ENCODE assay signal across 16 cellular contexts in the genomic region with DNA sequence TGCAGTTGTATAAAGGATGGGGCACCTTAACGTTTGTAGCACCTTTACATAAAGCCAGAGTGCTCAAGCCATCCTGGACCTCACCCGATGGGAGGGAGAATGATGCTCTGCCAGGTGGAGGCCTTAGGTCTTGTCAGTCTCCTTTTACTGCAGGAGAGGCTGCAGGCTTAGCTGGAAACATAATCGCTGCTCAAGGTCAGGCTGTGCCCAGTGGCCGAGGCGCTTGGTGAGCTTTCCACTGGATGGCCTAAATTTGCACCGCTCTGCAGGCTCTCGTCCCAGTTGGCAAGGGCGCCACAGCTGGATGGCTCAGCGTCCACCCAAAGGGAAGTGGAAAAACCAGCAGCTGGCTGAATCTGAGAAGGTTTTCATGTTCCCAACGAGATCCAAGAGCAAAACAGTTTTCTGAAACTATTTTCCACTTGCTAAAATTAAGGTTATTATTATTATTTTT.
"Had no signal": no experiment of that assay in that cellular context is flagged by ENCODE, and none has a peak within 500 bp of the region (broad histone marks: within the 10 kb centered on the region; RNA-seq: fewer than 3 reads in every experiment).

No MANE protein-coding gene starts in this region.

- H3K9me3 Mint-ChIP-seq: activated CD4-positive, alpha-beta memory T cell treated with anti-CD3 and anti-CD28 coated beads, Interleukin-2, amount 10 ng/mL, durations not matched to agents 7 days and 5 days; stimulated activated effector memory CD8-positive, alpha-beta T cell treated with anti-CD3 and anti-CD28 coated beads, Interleukin-12 subunit alpha, Interleukin-12 subunit beta, amount 100 ng/mL, for 72 hours had no signal

- H3K9me3 ChIP-seq: gastroesophageal sphincter, lower lobe of right lung, neutrophil, right atrium auricular region, transverse colon had no signal

- H3K36me3 Mint-ChIP-seq: naive B cell; stimulated activated effector memory CD8-positive, alpha-beta T cell treated with anti-CD3 and anti-CD28 coated beads, Interleukin-12 subunit alpha, Interleukin-12 subunit beta, amount 100 ng/mL, for 72 hours had no signal

- H3K27ac ChIP-seq: coronary artery, gastroesophageal sphincter, lower lobe of right lung, neutrophil, right atrium auricular region, transverse colon had no signal

- ATAC-seq: gastroesophageal sphincter; lower lobe of right lung; stimulated activated effector memory CD8-positive, alpha-beta T cell treated with anti-CD3 and anti-CD28 coated beads, Interleukin-12 subunit alpha, Interleukin-12 subunit beta, amount 100 ng/mL, for 72 hours had no signal

- H3K4me1 Mint-ChIP-seq: activated CD4-positive, alpha-beta memory T cell treated with anti-CD3 and anti-CD28 coated beads, Interleukin-2, amount 10 ng/mL, durations not matched to agents 7 days and 5 days; naive B cell; stimulated activated effector memory CD8-positive, alpha-beta T cell treated with anti-CD3 and anti-CD28 coated beads, Interleukin-12 subunit alpha, Interleukin-12 subunit beta, amount 100 ng/mL, for 72 hours had no signal

- DNase-seq: activated CD4-positive, alpha-beta memory T cell treated with anti-CD3 and anti-CD28 coated beads, Interleukin-2, amount 10 ng/mL, durations not matched to agents 7 days and 5 days; activated CD8-positive, alpha-beta memory T cell treated with anti-CD3 and anti-CD28 coated beads, Interleukin-2, amount 50 U/mL, for 4 hours; activated naive CD4-positive, alpha-beta T cell; caudate nucleus; effector CD4-positive, alpha-beta T cell; lower lobe of right lung; midbrain; naive B cell; T-helper 9 cell had no signal

- H3K4me1 ChIP-seq: gastroesophageal sphincter, lower lobe of right lung, right atrium auricular region, transverse colon had no signal

- H3K4me3 Mint-ChIP-seq: activated CD4-positive, alpha-beta memory T cell treated with anti-CD3 and anti-CD28 coated beads, Interleukin-2, amount 10 ng/mL, durations not matched to agents 7 days and 5 days; naive B cell; stimulated activated effector memory CD8-positive, alpha-beta T cell treated with anti-CD3 and anti-CD28 coated beads, Interleukin-12 subunit alpha, Interleukin-12 subunit beta, amount 100 ng/mL, for 72 hours had no signal

- H3K27me3 Mint-ChIP-seq: activated CD4-positive, alpha-beta memory T cell treated with anti-CD3 and anti-CD28 coated beads, Interleukin-2, amount 10 ng/mL, durations not matched to agents 7 days and 5 days had no signal

- H3K27me3 ChIP-seq: neutrophil, right atrium auricular region, transverse colon had no signal

- H3K36me3 ChIP-seq: gastroesophageal sphincter, lower lobe of right lung, neutrophil, right atrium auricular region, transverse colon had no signal

- H3K27ac Mint-ChIP-seq: activated CD4-positive, alpha-beta memory T cell treated with anti-CD3 and anti-CD28 coated beads, Interleukin-2, amount 10 ng/mL, durations not matched to agents 7 days and 5 days; naive B cell; stimulated activated effector memory CD8-positive, alpha-beta T cell treated with anti-CD3 and anti-CD28 coated beads, Interleukin-12 subunit alpha, Interleukin-12 subunit beta, amount 100 ng/mL, for 72 hours had no signal

- H3K4me3 ChIP-seq: coronary artery, gastroesophageal sphincter, lower lobe of right lung, right atrium auricular region, smooth muscle cell, transverse colon had no signal
